13 cellular contexts compared by ENCODE assay signal in the genomic region with DNA sequence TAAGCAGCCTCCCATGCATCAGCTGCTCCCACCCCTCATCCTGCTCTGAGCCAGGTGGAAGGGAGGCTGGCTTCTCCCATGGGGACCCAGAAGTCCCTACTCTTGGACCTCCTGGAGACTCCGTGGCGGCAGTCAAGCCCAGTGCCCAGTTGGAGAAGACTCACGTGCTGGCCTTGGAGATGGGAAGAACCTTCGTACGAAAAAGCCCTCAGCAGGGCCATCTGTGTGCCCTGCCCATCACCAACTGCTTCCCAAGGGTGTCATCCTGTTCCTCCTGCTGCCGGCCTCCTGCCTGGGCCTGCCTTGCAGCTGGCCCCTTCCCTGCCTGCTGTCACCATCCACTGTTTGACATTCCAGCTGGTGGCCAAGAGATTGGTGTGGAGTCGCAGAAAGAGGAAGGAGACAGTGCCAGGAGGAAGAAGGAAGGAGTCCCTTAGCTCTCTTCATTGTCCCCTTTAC. TPM values are rescaled to one million over a fixed set of nuclear protein-coding genes. Genes with fewer than 3 reads are reported as not detected.
A peak's percentile ranks its signal among the peaks of the same experiment; 100 is the strongest.
DNase-seq lines count a peak whose midpoint lies in the region; ATAC-seq and TF ChIP-seq lines count a peak whose summit lies in the region.
"Had no signal": no experiment of that assay in that cellular context is flagged by ENCODE, and none has a peak within 500 bp of the region (broad histone marks: within the 10 kb centered on the region; RNA-seq: fewer than 3 reads in every experiment).

No MANE protein-coding gene starts in this region.

- no peak for TF ChIP-seq EP300 in SK-N-SH (IDR thresholded peaks at IDR 0.05; ENCODE audit: borderline replicate concordance in 1 of 2, low read depth in 1 of 2, low read length in 1 of 2)

- POLR2A ChIA-PET in CD4-positive, alpha-beta memory T cell (lab: Charles Lee; ENCODE audit: partially characterized antibody) = interaction anchor here (0.7 to 3.4 kb wide), 4 partner anchors 16 to 29 kb away, joined by 3 to 85 read pairs (median 6); partner anchors contain the start of genes ARHGAP1 and ZNF408
- POLR2A ChIA-PET in SK-N-SH (lab: Yijun Ruan, JAX) = no interaction called here

- H4K20me1 ChIP-seq in KMS-11 (ENCODE audit: insufficient read depth) (no peaks in the 10 kb centered on the region), SK-N-SH (ENCODE audit: insufficient read depth) (no peaks in the 10 kb centered on the region)

- no peak for TF ChIP-seq RAD21 in SK-N-SH (IDR thresholded peaks at IDR 0.05; ENCODE audit: low read length)

- H3K4me3 ChIP-seq in CD4-positive, alpha-beta memory T cell (ENCODE audit: low read length in 2 of 2) = no peak overlapping the region
- H3K4me3 ChIP-seq in KMS-11 (IDR thresholded peaks at IDR 0.05; ENCODE audit: insufficient read depth, low read depth, low read length) (no peak overlapping the region), SK-N-SH (ENCODE audit: low read depth in 2 of 2, low read length in 1 of 2) (no peak overlapping the region)

- no peaks in the 10 kb centered on the region for H3K9me2 ChIP-seq in SK-N-SH

- peaks cover 85% of the 10 kb centered on the region for H3K4me1 ChIP-seq in CD4-positive, alpha-beta memory T cell (ENCODE audit: insufficient read depth, low read length)
- peaks cover 64% of the 10 kb centered on the region for H3K4me1 ChIP-seq in KMS-11 (ENCODE audit: low read depth, poor library complexity, severe bottlenecking)
- H3K4me1 ChIP-seq in SK-N-SH (ENCODE audit: control insufficient read depth in 1 of 2, insufficient read depth in 2 of 2, low read depth in 1 of 2, low read length in 1 of 2) = peaks cover 0 to 15% of the 10 kb centered on the region in 2 experiments; a peak in 1 of 4 replicates

- H3K27ac ChIP-seq in CD4-positive, alpha-beta memory T cell (ENCODE audit: low read depth, low read length) = peak overlapping the region; percentile 30
- no peak overlapping the region; the same call in 1 of the 2 replicates for H3K27ac ChIP-seq in KMS-11
- H3K27ac ChIP-seq in SK-N-SH (ENCODE audit: low read depth in 2 of 2, low read length in 1 of 2) = no peak overlapping the region
- H3K27ac ChIP-seq: epithelial cell of prostate had no signal

- no peaks in the 10 kb centered on the region for H3K9me3 ChIP-seq in CD4-positive, alpha-beta memory T cell (ENCODE audit: control insufficient read depth in 1 of 2, low read length in 2 of 2)
- H3K9me3 ChIP-seq in SK-N-SH = no peaks in the 10 kb centered on the region

- WGBS in SK-N-SH (ENCODE audit: low lambda C conversion rate) = 100% methylated on average over 3 of the region's 7 CpGs

- no peaks in the 10 kb centered on the region for H3K9me3 Mint-ChIP-seq in CD4-positive, alpha-beta memory T cell
- no peaks in the 10 kb centered on the region for H3K9me3 Mint-ChIP-seq in activated T-helper 2 cell treated with anti-CD3 and anti-CD28 coated beads, Interferon-gamma antibody, Interleukin-2, Interleukin-4, amounts not matched to agents 10 μg/mL and 5 μg/mL and 100 μg/mL, durations not matched to agents 14 hours and 24 hours and 36 hours

- H3K79me2 ChIP-seq in KMS-11 (ENCODE audit: insufficient read depth, low read depth) (no peaks in the 10 kb centered on the region), SK-N-SH (ENCODE audit: insufficient read depth) (no peaks in the 10 kb centered on the region)

- no peaks in the 10 kb centered on the region for H3K27me3 Mint-ChIP-seq in CD4-positive, alpha-beta memory T cell
- no peaks in the 10 kb centered on the region for H3K27me3 Mint-ChIP-seq in activated T-helper 2 cell treated with anti-CD3 and anti-CD28 coated beads, Interferon-gamma antibody, Interleukin-2, Interleukin-4, amounts not matched to agents 10 μg/mL and 5 μg/mL and 100 μg/mL, durations not matched to agents 14 hours and 24 hours and 36 hours (ENCODE audit: low read depth)

- H3K9ac ChIP-seq in KMS-11 = no peak overlapping the region
- no peak overlapping the region for H3K9ac ChIP-seq in SK-N-SH

- H3K36me3 Mint-ChIP-seq in CD4-positive, alpha-beta memory T cell = peaks cover 41 to 57% of the 10 kb centered on the region in 2 donors
- H3K36me3 Mint-ChIP-seq in activated T-helper 2 cell treated with anti-CD3 and anti-CD28 coated beads, Interferon-gamma antibody, Interleukin-2, Interleukin-4, amounts not matched to agents 10 μg/mL and 5 μg/mL and 100 μg/mL, durations not matched to agents 14 hours and 24 hours and 36 hours (ENCODE audit: low read depth) = peaks cover 61% of the 10 kb centered on the region

- H3F3A ChIP-seq in SK-N-SH (replicated peaks; ENCODE audit: insufficient read depth) = peaks cover 3% of the 10 kb centered on the region

- no peaks in the 10 kb centered on the region for H3K27me3 ChIP-seq in CD4-positive, alpha-beta memory T cell (ENCODE audit: insufficient read depth, low read length)
- no peaks in the 10 kb centered on the region for H3K27me3 ChIP-seq in KMS-11 (ENCODE audit: insufficient read depth, low read depth)
- H3K27me3 ChIP-seq in SK-N-SH (ENCODE audit: insufficient read depth) = no peaks in the 10 kb centered on the region

- H3K4me3 Mint-ChIP-seq in CD4-positive, alpha-beta memory T cell = peak overlapping the region; percentile 27 to 92 (median 77)
- H3K4me3 Mint-ChIP-seq in activated T-helper 2 cell treated with anti-CD3 and anti-CD28 coated beads, Interferon-gamma antibody, Interleukin-2, Interleukin-4, amounts not matched to agents 10 μg/mL and 5 μg/mL and 100 μg/mL, durations not matched to agents 14 hours and 24 hours and 36 hours (ENCODE audit: low read depth) = no peak overlapping the region

- H3K4me2 ChIP-seq in KMS-11 (peak overlapping the region; percentile 68; the same call in 1 of the 2 replicates), SK-N-SH (no peak overlapping the region)

- peak overlapping the region; percentile 85 to 96 (median 94) for H3K27ac Mint-ChIP-seq in CD4-positive, alpha-beta memory T cell
- peak overlapping the region; percentile 61 for H3K27ac Mint-ChIP-seq in activated T-helper 2 cell treated with anti-CD3 and anti-CD28 coated beads, Interferon-gamma antibody, Interleukin-2, Interleukin-4, amounts not matched to agents 10 μg/mL and 5 μg/mL and 100 μg/mL, durations not matched to agents 14 hours and 24 hours and 36 hours

- DNase-seq in CD4-positive, alpha-beta memory T cell = no peak
- DNase-seq in activated T-helper 2 cell treated with anti-CD3 and anti-CD28 coated beads, Interferon-gamma antibody, Interleukin-2, Interleukin-4, amounts not matched to agents 10 μg/mL and 5 μg/mL and 100 μg/mL, durations not matched to agents 14 hours and 24 hours and 36 hours (ENCODE audit: low spot score) = no peak
- peak; percentile 86 for DNase-seq in myocyte (ENCODE audit: low read depth)
- no peak for DNase-seq in SK-N-SH
- no peak for DNase-seq in inferior parietal cortex (ENCODE audit: extremely low spot score)
- DNase-seq in HuH-7 (ENCODE audit: low spot score) = no peak
- DNase-seq: amniotic stem cell, DMS79 treated with DMSO at 0.1 percent for 48 hours, NCI-H1436 treated with DMSO at 0.1 percent for 48 hours had no signal

- no peak for ATAC-seq in HG03460 (IDR thresholded peaks at IDR 0.05; ENCODE audit: unreplicated experiment)
- ATAC-seq: Panc1 had no signal

- CTCF ChIA-PET in CD4-positive, alpha-beta memory T cell (lab: Charles Lee; ENCODE audit: partially characterized antibody) = interaction anchor here (1.9 to 4.2 kb wide), 4 partner anchors 9 to 54 kb away, joined by 8 to 61 read pairs (median 14); partner anchors contain the start of genes ARHGAP1, ATG13, HARBI1 and ZNF408
- CTCF ChIA-PET in SK-N-SH (lab: Yijun Ruan, JAX) = no interaction called here

- peaks cover 46 to 89% (median 73%) of the 10 kb centered on the region in 4 donors for H3K4me1 Mint-ChIP-seq in CD4-positive, alpha-beta memory T cell
- peaks cover 40% of the 10 kb centered on the region for H3K4me1 Mint-ChIP-seq in activated T-helper 2 cell treated with anti-CD3 and anti-CD28 coated beads, Interferon-gamma antibody, Interleukin-2, Interleukin-4, amounts not matched to agents 10 μg/mL and 5 μg/mL and 100 μg/mL, durations not matched to agents 14 hours and 24 hours and 36 hours (ENCODE audit: low read depth)

- TF ChIP-seq CTCF in KMS-11 (conservative IDR thresholded peaks at IDR 0.05; ENCODE audit: low read depth, low read length) (no peak), SK-N-SH (IDR thresholded peaks at IDR 0.05) (no peak)

- H3K36me3 ChIP-seq in CD4-positive, alpha-beta memory T cell (ENCODE audit: insufficient read depth, low read length) = peaks cover 37% of the 10 kb centered on the region
- H3K36me3 ChIP-seq in KMS-11 (ENCODE audit: insufficient read depth) (no peaks in the 10 kb centered on the region), SK-N-SH (replicated peaks in 1 of 2; ENCODE audit: control insufficient read depth in 1 of 2, insufficient read depth in 2 of 2, low read length in 1 of 2) (peaks cover 34 to 63% of the 10 kb centered on the region in 2 experiments)

- intact Hi-C loops in CD4-positive, alpha-beta memory T cell (cut with micrococcal nuclease) = no loop called here
- intact Hi-C loops in activated T-helper 2 cell treated with anti-CD3 and anti-CD28 coated beads, Interferon-gamma antibody, Interleukin-2, Interleukin-4, amounts not matched to agents 10 μg/mL and 5 μg/mL and 100 μg/mL, durations not matched to agents 14 hours and 24 hours and 36 hours (cut with micrococcal nuclease) = no loop called here

- no peak overlapping the region for H2AFZ ChIP-seq in KMS-11 (ENCODE audit: low read depth)
- no peak overlapping the region for H2AFZ ChIP-seq in SK-N-SH (ENCODE audit: low read depth)

RNA-seq across cellular contexts. Expression of gene ARHGAP1, which starts 28.0 kb away (rescaled TPM):
- 10 to 100 TPM; 61.3 to 72.2 TPM for total RNA-seq in CD4-positive, alpha-beta memory T cell
- polyA plus RNA-seq in CD4-positive, alpha-beta memory T cell = 10 to 100 TPM; 39.0 to 85.8 TPM
- total RNA-seq in activated T-helper 2 cell treated with anti-CD3 and anti-CD28 coated beads, Interferon-gamma antibody, Interleukin-2, Interleukin-4, amounts not matched to agents 10 μg/mL and 5 μg/mL and 100 μg/mL, durations not matched to agents 14 hours and 24 hours and 36 hours = 58.8 and 66.8 TPM in 2 replicates
- 27.3 and 31.0 TPM in 2 replicates for total RNA-seq in myocyte
- 84.4 TPM for polyA plus RNA-seq in myocyte (2012)
- 21.3 and 27.1 TPM in 2 replicates for polyA plus RNA-seq in SK-N-SH (2012; rRNA removed)
- polyA plus RNA-seq in SK-N-SH (2012; cell fraction: cytosol; rRNA removed) = 15.1 and 19.6 TPM in 2 replicates
- 40.7 and 43.0 TPM in 2 replicates for polyA plus RNA-seq in SK-N-SH (2012; cell fraction: nucleus; rRNA removed)

RNA-seq across cellular contexts. Expression of gene ZNF408, which starts 28.4 kb away (rescaled TPM):
- total RNA-seq in CD4-positive, alpha-beta memory T cell = 10 to 100 TPM; 18.9 to 20.0 TPM
- polyA plus RNA-seq in CD4-positive, alpha-beta memory T cell = 10 to 100 TPM in 1 of 2 donors, 1 to 10 TPM in 1; 5.7 to 12.7 TPM
- total RNA-seq in activated T-helper 2 cell treated with anti-CD3 and anti-CD28 coated beads, Interferon-gamma antibody, Interleukin-2, Interleukin-4, amounts not matched to agents 10 μg/mL and 5 μg/mL and 100 μg/mL, durations not matched to agents 14 hours and 24 hours and 36 hours = 10.2 and 12.2 TPM in 2 replicates
- 8.8 and 10.3 TPM in 2 replicates for total RNA-seq in myocyte
- polyA plus RNA-seq in myocyte (2012) = 9.1 TPM
- 5.9 and 7.1 TPM in 2 replicates for polyA plus RNA-seq in SK-N-SH (2012; rRNA removed)
- 3.7 and 5.4 TPM in 2 replicates for polyA plus RNA-seq in SK-N-SH (2012; cell fraction: cytosol; rRNA removed)
- polyA plus RNA-seq in SK-N-SH (2012; cell fraction: nucleus; rRNA removed) = 19.3 and 23.1 TPM in 2 replicates

RNA-seq across cellular contexts. Expression of gene F2, which starts 46.6 kb away (rescaled TPM):
- not detected for total RNA-seq in CD4-positive, alpha-beta memory T cell
- not detected for polyA plus RNA-seq in CD4-positive, alpha-beta memory T cell
- 0.11 TPM in 1 of 2 replicates, not detected in the other for total RNA-seq in activated T-helper 2 cell treated with anti-CD3 and anti-CD28 coated beads, Interferon-gamma antibody, Interleukin-2, Interleukin-4, amounts not matched to agents 10 μg/mL and 5 μg/mL and 100 μg/mL, durations not matched to agents 14 hours and 24 hours and 36 hours
- not detected in 2 replicates for total RNA-seq in myocyte
- polyA plus RNA-seq in myocyte (2012) = 0.16 TPM
- 0.07 TPM in 1 of 2 replicates, not detected in the other for polyA plus RNA-seq in SK-N-SH (2012; rRNA removed)
- polyA plus RNA-seq in SK-N-SH (2012; cell fraction: cytosol; rRNA removed) = not detected in 2 replicates
- polyA plus RNA-seq in SK-N-SH (2012; cell fraction: nucleus; rRNA removed) = 0.04 TPM in 1 of 2 replicates, not detected in the other

RNA-seq across cellular contexts. Expression of gene ATG13, which starts 55.1 kb away (rescaled TPM):
- 10 to 100 TPM; 86.0 to 96.2 TPM for total RNA-seq in CD4-positive, alpha-beta memory T cell
- 10 to 100 TPM; 64.2 to 66.0 TPM for polyA plus RNA-seq in CD4-positive, alpha-beta memory T cell
- 58.0 and 58.1 TPM in 2 replicates for total RNA-seq in activated T-helper 2 cell treated with anti-CD3 and anti-CD28 coated beads, Interferon-gamma antibody, Interleukin-2, Interleukin-4, amounts not matched to agents 10 μg/mL and 5 μg/mL and 100 μg/mL, durations not matched to agents 14 hours and 24 hours and 36 hours
- total RNA-seq in myocyte = 61.4 and 68.2 TPM in 2 replicates
- polyA plus RNA-seq in myocyte (2012) = 56.4 TPM
- 39.4 and 52.8 TPM in 2 replicates for polyA plus RNA-seq in SK-N-SH (2012; rRNA removed)
- polyA plus RNA-seq in SK-N-SH (2012; cell fraction: cytosol; rRNA removed) = 28.1 and 34.1 TPM in 2 replicates
- 65.1 and 87.3 TPM in 2 replicates for polyA plus RNA-seq in SK-N-SH (2012; cell fraction: nucleus; rRNA removed)

RNA-seq across cellular contexts. Expression of gene HARBI1, which starts 55.4 kb away (rescaled TPM):
- total RNA-seq in CD4-positive, alpha-beta memory T cell = 1 to 10 TPM; 7.2 to 9.4 TPM
- 10 to 100 TPM in 1 of 2 donors, 1 to 10 TPM in 1; 8.7 to 10.6 TPM for polyA plus RNA-seq in CD4-positive, alpha-beta memory T cell
- 3.8 and 4.7 TPM in 2 replicates for total RNA-seq in activated T-helper 2 cell treated with anti-CD3 and anti-CD28 coated beads, Interferon-gamma antibody, Interleukin-2, Interleukin-4, amounts not matched to agents 10 μg/mL and 5 μg/mL and 100 μg/mL, durations not matched to agents 14 hours and 24 hours and 36 hours
- 2.7 and 4.3 TPM in 2 replicates for total RNA-seq in myocyte
- 4.9 TPM for polyA plus RNA-seq in myocyte (2012)
- polyA plus RNA-seq in SK-N-SH (2012; rRNA removed) = 2.4 and 3.3 TPM in 2 replicates
- polyA plus RNA-seq in SK-N-SH (2012; cell fraction: cytosol; rRNA removed) = 2.7 and 3.3 TPM in 2 replicates
- 1.5 and 2.3 TPM in 2 replicates for polyA plus RNA-seq in SK-N-SH (2012; cell fraction: nucleus; rRNA removed)
